Comparison of ENCODE assay signal across 18 cellular contexts in the genomic region with DNA sequence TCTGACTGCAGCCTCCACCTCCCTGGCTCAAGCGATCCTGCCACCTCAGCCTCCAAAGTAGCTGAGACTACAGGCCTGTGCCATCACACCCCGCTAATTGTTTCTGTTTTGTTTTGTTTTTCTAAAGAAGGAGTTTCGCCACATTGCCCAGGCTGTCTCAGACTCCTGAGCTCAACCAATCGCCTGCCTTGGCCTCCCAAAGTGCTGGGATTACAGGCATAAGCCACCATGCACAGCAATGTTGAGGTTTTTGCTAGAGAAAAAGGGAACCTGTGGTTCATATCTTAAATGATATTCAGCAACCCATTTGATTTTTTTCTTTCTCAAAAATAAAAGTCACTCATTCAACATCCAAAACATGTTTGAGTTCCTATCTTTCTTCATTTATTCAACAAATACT. TPM values are rescaled to one million over a fixed set of nuclear protein-coding genes. Genes with fewer than 3 reads are reported as not detected.
DNase-seq lines count a peak whose midpoint lies in the region; ATAC-seq and TF ChIP-seq lines count a peak whose summit lies in the region.
"Had no signal": no experiment of that assay in that cellular context is flagged by ENCODE, and none has a peak within 500 bp of the region (broad histone marks: within the 10 kb centered on the region; RNA-seq: fewer than 3 reads in every experiment).

No MANE protein-coding gene starts in this region.

- H3K27ac Mint-ChIP-seq in progenitor cell of endocrine pancreas (peak overlapping the region; percentile 67), T-helper 17 cell (no peak overlapping the region)
- no peak overlapping the region for H3K27ac Mint-ChIP-seq in activated CD8-positive, alpha-beta T cell treated with anti-CD3 and anti-CD28 coated beads, Interleukin-2, amount 10 ng/mL, durations not matched to agents 7 days and 5 days
- H3K27ac Mint-ChIP-seq: T-cell had no signal

- H3K9me3 Mint-ChIP-seq in progenitor cell of endocrine pancreas (ENCODE audit: low read depth), result no peaks in the 10 kb centered on the region
- H3K9me3 Mint-ChIP-seq in activated CD8-positive, alpha-beta T cell treated with anti-CD3 and anti-CD28 coated beads, Interleukin-2, amount 10 ng/mL, durations not matched to agents 7 days and 5 days (ENCODE audit: insufficient read depth), result no peaks in the 10 kb centered on the region
- H3K9me3 Mint-ChIP-seq: H9, T-cell had no signal

- ATAC-seq in activated CD8-positive, alpha-beta T cell treated with anti-CD3 and anti-CD28 coated beads, Interleukin-2, amount 10 ng/mL, durations not matched to agents 7 days and 5 days, result no peak
- ATAC-seq in GM21825 (IDR thresholded peaks at IDR 0.05; ENCODE audit: unreplicated experiment), result no peak
- ATAC-seq in T-helper 17 cell, result no peak
- ATAC-seq: A549, T-cell had no signal

- peak; percentile 41 for DNase-seq in GDM1 (lab: John Stamatoyannopoulos, UW)
- peak; percentile 96 for DNase-seq in MV-4-11 (lab: John Stamatoyannopoulos, UW)
- DNase-seq in SIG-M5 (lab: John Stamatoyannopoulos, UW), result peak; percentile 57
- DNase-seq in progenitor cell of endocrine pancreas (ENCODE audit: low spot score, unreplicated experiment), result no peak
- no peak for DNase-seq in activated CD8-positive, alpha-beta T cell treated with anti-CD3 and anti-CD28 coated beads, Interleukin-2, amount 10 ng/mL, durations not matched to agents 7 days and 5 days
- DNase-seq in HT-29 (ENCODE audit: low spot score), result no peak
- no peak for DNase-seq in T-helper 17 cell
- DNase-seq: CD4-positive, alpha-beta memory T cell; DND-41; GF-D8; H9; NCI-H1048; NCI-H2227 treated with DMSO at 0.1 percent for 48 hours; NCI-H524 treated with DMSO at 0.1 percent for 48 hours; SJCRH30; T-cell had no signal

- no peaks in the 10 kb centered on the region for H3K36me3 Mint-ChIP-seq in progenitor cell of endocrine pancreas (ENCODE audit: insufficient read depth)
- no peaks in the 10 kb centered on the region for H3K36me3 Mint-ChIP-seq in activated CD8-positive, alpha-beta T cell treated with anti-CD3 and anti-CD28 coated beads, Interleukin-2, amount 10 ng/mL, durations not matched to agents 7 days and 5 days (ENCODE audit: low read depth)
- peaks cover 6% of the 10 kb centered on the region for H3K36me3 Mint-ChIP-seq in T-helper 17 cell (ENCODE audit: low read depth)
- H3K36me3 Mint-ChIP-seq: CD4-positive, alpha-beta memory T cell; T-cell had no signal

- POLR2A ChIA-PET in activated CD8-positive, alpha-beta T cell treated with anti-CD3 and anti-CD28 coated beads, Interleukin-2, amount 10 ng/mL, durations not matched to agents 7 days and 5 days (lab: Charles Lee), result no interaction called here

- H3K27me3 Mint-ChIP-seq in progenitor cell of endocrine pancreas (peaks cover 6% of the 10 kb centered on the region), T-helper 17 cell (peaks cover 30% of the 10 kb centered on the region)
- H3K27me3 Mint-ChIP-seq in activated CD8-positive, alpha-beta T cell treated with anti-CD3 and anti-CD28 coated beads, Interleukin-2, amount 10 ng/mL, durations not matched to agents 7 days and 5 days (ENCODE audit: low read depth), result peaks cover 25% of the 10 kb centered on the region

- H3K4me1 Mint-ChIP-seq in progenitor cell of endocrine pancreas (ENCODE audit: low read depth) (no peaks in the 10 kb centered on the region), T-helper 17 cell (no peaks in the 10 kb centered on the region)
- no peaks in the 10 kb centered on the region for H3K4me1 Mint-ChIP-seq in activated CD8-positive, alpha-beta T cell treated with anti-CD3 and anti-CD28 coated beads, Interleukin-2, amount 10 ng/mL, durations not matched to agents 7 days and 5 days (ENCODE audit: low read depth)
- H3K4me1 Mint-ChIP-seq: CD4-positive, alpha-beta memory T cell; T-cell had no signal

- CTCF ChIA-PET in activated CD8-positive, alpha-beta T cell treated with anti-CD3 and anti-CD28 coated beads, Interleukin-2, amount 10 ng/mL, durations not matched to agents 7 days and 5 days (lab: Charles Lee), result no interaction called here

- no peaks in the 10 kb centered on the region for H3K9me3 ChIP-seq in T-helper 17 cell (ENCODE audit: control insufficient read depth, low read length, poor library complexity, severe bottlenecking)
- H3K9me3 ChIP-seq: SJCRH30 had no signal

- TF ChIP-seq CTCF in progenitor cell of endocrine pancreas (IDR thresholded peaks at IDR 0.05; ENCODE audit: unreplicated experiment), result no peak

- H3K4me3 Mint-ChIP-seq in progenitor cell of endocrine pancreas (ENCODE audit: low read depth) (no peak overlapping the region), T-helper 17 cell (no peak overlapping the region)
- H3K4me3 Mint-ChIP-seq in activated CD8-positive, alpha-beta T cell treated with anti-CD3 and anti-CD28 coated beads, Interleukin-2, amount 10 ng/mL, durations not matched to agents 7 days and 5 days, result no peak overlapping the region
- H3K4me3 Mint-ChIP-seq: CD4-positive, alpha-beta memory T cell; H9; T-cell had no signal

RNA-seq across cellular contexts. Expression of a gene that starts 20.4 kb away (rescaled TPM):
- 86.1 and 93.4 TPM in 2 replicates for total RNA-seq in progenitor cell of endocrine pancreas
- 10 to 100 TPM; 65.7 to 65.8 TPM for total RNA-seq in activated CD8-positive, alpha-beta T cell treated with anti-CD3 and anti-CD28 coated beads, Interleukin-2, amount 10 ng/mL, durations not matched to agents 7 days and 5 days
- total RNA-seq in HT-29 (2014; rRNA removed; shearing (Covaris generic)), result 78.2 and 84.7 TPM in 2 replicates
- 10 to 100 TPM; 76.6 to 86.7 TPM for total RNA-seq in T-helper 17 cell

RNA-seq across cellular contexts. Expression of a gene that starts 25.1 kb away (rescaled TPM):
- total RNA-seq in progenitor cell of endocrine pancreas (5.5 and 6.3 TPM in 2 replicates), T-helper 17 cell (under 1 TPM; 0.57 to 0.87 TPM)
- not detected for total RNA-seq in activated CD8-positive, alpha-beta T cell treated with anti-CD3 and anti-CD28 coated beads, Interleukin-2, amount 10 ng/mL, durations not matched to agents 7 days and 5 days
- 108 and 131 TPM in 2 replicates for total RNA-seq in HT-29 (2014; rRNA removed; shearing (Covaris generic))
- total RNA-seq: CD4-positive, alpha-beta memory T cell had no signal

RNA-seq across cellular contexts. Expression of a gene that starts 54.7 kb away (rescaled TPM):
- total RNA-seq in progenitor cell of endocrine pancreas, result not detected in 2 replicates
- total RNA-seq in activated CD8-positive, alpha-beta T cell treated with anti-CD3 and anti-CD28 coated beads, Interleukin-2, amount 10 ng/mL, durations not matched to agents 7 days and 5 days, result under 1 TPM; 0.26 to 0.29 TPM
- total RNA-seq in HT-29 (2014; rRNA removed; shearing (Covaris generic)), result not detected in 2 replicates
- under 1 TPM; 0.05 to 0.15 TPM for total RNA-seq in T-helper 17 cell
- total RNA-seq: CD4-positive, alpha-beta memory T cell; H9 had no signal

Comparison
In these comparisons a context has a peak if more than half of its experiments do, and no peak if none do; other contexts are left out.
1. DNase-seq: peak in GDM1 (single experiment), MV-4-11 (single experiment) and SIG-M5 (single experiment); none in progenitor cell of endocrine pancreas (single experiment), activated CD8-positive, alpha-beta T cell treated with anti-CD3 and anti-CD28 coated beads, Interleukin-2, amount 10 ng/mL, durations not matched to agents 7 days and 5 days (single experiment), HT-29 (single experiment) and T-helper 17 cell (0 of 3).
2. RNA of a gene that starts 25.1 kb away (total RNA-seq): 108 to 131 TPM in HT-29; 5.5 to 6.3 TPM in progenitor cell of endocrine pancreas, 0.57 to 0.87 TPM in T-helper 17 cell and not detected in activated CD8-positive, alpha-beta T cell treated with anti-CD3 and anti-CD28 coated beads, Interleukin-2, amount 10 ng/mL, durations not matched to agents 7 days and 5 days; every median in the first group is over 10 times any median in the second.